ENCODE assay signal across 8 cellular contexts in the genomic region with DNA sequence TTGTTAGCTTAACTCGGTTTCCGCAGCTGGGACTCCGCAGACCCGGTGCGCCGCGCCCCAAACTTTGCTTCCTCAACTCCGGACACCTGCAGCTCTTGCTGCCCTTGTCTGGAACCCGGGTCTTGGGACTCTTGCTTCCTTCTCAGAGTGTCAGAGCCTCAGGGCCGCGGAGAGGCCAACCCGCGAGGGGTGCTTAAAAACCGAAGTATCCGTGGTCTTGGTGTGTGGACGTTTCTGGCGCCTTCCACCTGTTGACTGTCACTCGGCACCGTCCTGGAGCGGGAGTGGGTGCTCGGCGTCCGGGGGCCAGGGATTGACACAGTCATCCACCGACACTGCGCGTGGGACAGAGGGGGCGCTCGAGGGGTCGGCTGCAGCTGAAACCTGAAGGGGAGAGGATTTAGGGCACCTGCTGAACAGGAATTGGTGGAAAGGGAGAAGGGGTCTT. TPM values are rescaled to one million over a fixed set of nuclear protein-coding genes. Genes with fewer than 3 reads are reported as not detected.
DNase-seq lines count a peak whose midpoint lies in the region; ATAC-seq, FAIRE-seq and TF ChIP-seq lines count a peak whose summit lies in the region.

No MANE protein-coding gene starts in this region.

- peak overlapping the region; percentile 73 for H3K4me3 ChIP-seq in A549
- peak overlapping the region; percentile 77 to 83 for H3K4me3 ChIP-seq in ascending aorta
- peak overlapping the region; percentile 74 for H3K4me3 ChIP-seq in iPS-20b (ENCODE audit: low read length)
- peak overlapping the region; percentile 59 to 96 (median 81) for H3K4me3 ChIP-seq in spleen

- intact Hi-C loops in ascending aorta (cut with DNase I) (loop anchor here (2.0 to 10.0 kb wide), 3 partner anchors 26 to 910 kb away; no protein-coding TSS in a partner anchor), spleen (cut with DNase I; ENCODE audit: low total_unique reads) (no loop called here)

- DNase-seq in A549 (ENCODE audit: low read depth in 1 of 2, low spot score in 1 of 2): peak; percentile 36 to 59
- peak; percentile 29 to 84 for DNase-seq in ascending aorta (ENCODE audit: low spot score in 2 of 2)
- DNase-seq in spleen: peak; percentile 94
- DNase-seq in NCI-H2029 (lab: John Stamatoyannopoulos, UW): no peak

- CTCF ChIA-PET in A549 (lab: Yijun Ruan, JAX): interaction anchor here (0.8 to 1.4 kb wide), 3 partner anchors 10 to 26 kb away, joined by 3 to 5 read pairs (median 3); no protein-coding TSS in a partner anchor

- POLR2A ChIA-PET in A549 (lab: Yijun Ruan, JAX): interaction anchor here (1.1 to 1.3 kb wide), 2 partner anchors 10 to 13 kb away, joined by 4 read pairs; no protein-coding TSS in a partner anchor

- H3K4me2 ChIP-seq in A549: peak overlapping the region; percentile 86

- no peak for TF ChIP-seq EP300 in A549 (IDR thresholded peaks at IDR 0.05)

- TF ChIP-seq POLR2A in A549 (IDR thresholded peaks at IDR 0.05; ENCODE audit: low read length) (no peak), spleen (IDR thresholded peaks at IDR 0.05) (no peak)

- ATAC-seq in A549 (peak; percentile 76), GM18870 (IDR thresholded peaks at IDR 0.05; ENCODE audit: unreplicated experiment) (peak; percentile 35), HG03108 (IDR thresholded peaks at IDR 0.05; ENCODE audit: unreplicated experiment) (peak; percentile 42), SK-N-SH treated with all-trans-retinoic acid at 6 μM for 48 hours (peak; percentile 70)

- H3K27me3 ChIP-seq in ascending aorta: no peaks in the 10 kb centered on the region
- H3K27me3 ChIP-seq in iPS-20b (ENCODE audit: insufficient read depth, low read length): peaks cover 53% of the 10 kb centered on the region
- H3K27me3 ChIP-seq in spleen (replicated peaks in 1 of 7): no peaks in the 10 kb centered on the region

- no peak overlapping the region for H3K9ac ChIP-seq in iPS-20b (ENCODE audit: low read depth, low read length)

- H3K9me3 ChIP-seq in A549: no peaks in the 10 kb centered on the region
- H3K9me3 ChIP-seq in ascending aorta: no peaks in the 10 kb centered on the region
- no peaks in the 10 kb centered on the region for H3K9me3 ChIP-seq in iPS-20b (ENCODE audit: insufficient read depth, low read depth, low read length)
- no peaks in the 10 kb centered on the region for H3K9me3 ChIP-seq in spleen

- TF ChIP-seq CTCF in A549 (IDR thresholded peaks at IDR 0.05): peak; percentile 41; the same call in 2 of the 3 replicates
- peak; percentile 40 to 70 (median 69) for TF ChIP-seq CTCF in ascending aorta (IDR thresholded peaks at IDR 0.05)
- peak in 10 of 11 experiments; percentile 5 to 64 (median 54) for TF ChIP-seq CTCF in spleen (IDR thresholded peaks at IDR 0.05 in 8 of 11, conservative IDR thresholded peaks at IDR 0.05 in 3 of 11)

- peak overlapping the region; percentile 89 to 92 for H3K27ac ChIP-seq in A549
- H3K27ac ChIP-seq in ascending aorta: peak overlapping the region; percentile 91 to 93
- H3K27ac ChIP-seq in iPS-20b (ENCODE audit: low read length): no peak overlapping the region
- peak overlapping the region; percentile 92 to 99 (median 98) for H3K27ac ChIP-seq in spleen

- peaks cover 54% of the 10 kb centered on the region for H3K4me1 ChIP-seq in A549
- H3K4me1 ChIP-seq in ascending aorta: peaks cover 16 to 31% of the 10 kb centered on the region in 2 donors
- no peaks in the 10 kb centered on the region; the same call in 1 of the 2 replicates for H3K4me1 ChIP-seq in iPS-20b (ENCODE audit: insufficient read depth, low read length)
- peaks cover 23 to 78% (median 48%) of the 10 kb centered on the region in 6 donors for H3K4me1 ChIP-seq in spleen

- TF ChIP-seq RAD21 in A549 (conservative IDR thresholded peaks at IDR 0.05 in 1 of 2, IDR thresholded peaks at IDR 0.05 in 1 of 2): no peak; a peak in 1 of 5 replicates

- 0% methylated on average over 2 of the region's 29 CpGs for WGBS in A549 (ENCODE audit: missing lambda C conversion rate)
- 0 to 1% (median 0%) methylated on average over 20 to 29 of the region's 29 CpGs for WGBS in spleen, 5 donors

- H3K36me3 ChIP-seq in ascending aorta (no peaks in the 10 kb centered on the region), iPS-20b (ENCODE audit: insufficient read depth, low read depth, low read length) (no peaks in the 10 kb centered on the region), spleen (peaks cover 0 to 6% (median 0%) of the 10 kb centered on the region in 6 donors)

- no peak for FAIRE-seq in A549 (lab: Jason Lieb, UNC)

TF ChIP-seq in A549, 52 proteins besides CTCF, POLR2A, EP300 and RAD21:
- TF ChIP-seq KDM1A (IDR thresholded peaks at IDR 0.05; ENCODE audit: low read depth) (no peak), FOSL2 (IDR thresholded peaks at IDR 0.05) (no peak), FOSL2 (CRISPR knock-in tag; IDR thresholded peaks at IDR 0.05) (peak; percentile 10; the same call in 1 of the 2 replicates), EHF (CRISPR knock-in tag; IDR thresholded peaks at IDR 0.05) (no peak), HEYL (CRISPR knock-in tag; IDR thresholded peaks at IDR 0.05) (no peak), CHD2 (IDR thresholded peaks at IDR 0.05; ENCODE audit: low read length, partially characterized antibody) (no peak)

TF ChIP-seq in SK-N-SH treated with all-trans-retinoic acid at 6 μM for 48 hours, 23 proteins besides CTCF, POLR2A, EP300 and RAD21:
- TF ChIP-seq, protein P1, sequence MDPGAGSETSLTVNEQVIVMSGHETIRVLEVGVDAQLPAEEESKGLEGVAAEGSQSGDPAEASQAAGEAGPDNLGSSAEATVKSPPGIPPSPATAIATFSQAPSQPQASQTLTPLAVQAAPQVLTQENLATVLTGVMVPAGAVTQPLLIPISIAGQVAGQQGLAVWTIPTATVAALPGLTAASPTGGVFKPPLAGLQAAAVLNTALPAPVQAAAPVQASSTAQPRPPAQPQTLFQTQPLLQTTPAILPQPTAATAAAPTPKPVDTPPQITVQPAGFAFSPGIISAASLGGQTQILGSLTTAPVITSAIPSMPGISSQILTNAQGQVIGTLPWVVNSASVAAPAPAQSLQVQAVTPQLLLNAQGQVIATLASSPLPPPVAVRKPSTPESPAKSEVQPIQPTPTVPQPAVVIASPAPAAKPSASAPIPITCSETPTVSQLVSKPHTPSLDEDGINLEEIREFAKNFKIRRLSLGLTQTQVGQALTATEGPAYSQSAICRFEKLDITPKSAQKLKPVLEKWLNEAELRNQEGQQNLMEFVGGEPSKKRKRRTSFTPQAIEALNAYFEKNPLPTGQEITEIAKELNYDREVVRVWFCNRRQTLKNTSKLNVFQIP (CRISPR knock-in tag; IDR thresholded peaks at IDR 0.05; ENCODE audit: borderline replicate concordance, low read depth): no peak
- TF ChIP-seq ZC3H10 (CRISPR knock-in tag; IDR thresholded peaks at IDR 0.05) (no peak), PPARA (CRISPR knock-in tag; IDR thresholded peaks at IDR 0.05; ENCODE audit: borderline replicate concordance) (no peak), ESRRG (CRISPR knock-in tag; IDR thresholded peaks at IDR 0.05) (no peak), ZNF8 (CRISPR knock-in tag; IDR thresholded peaks at IDR 0.05) (no peak), RARB (CRISPR knock-in tag; IDR thresholded peaks at IDR 0.05) (no peak)
- TF ChIP-seq, protein P2, sequence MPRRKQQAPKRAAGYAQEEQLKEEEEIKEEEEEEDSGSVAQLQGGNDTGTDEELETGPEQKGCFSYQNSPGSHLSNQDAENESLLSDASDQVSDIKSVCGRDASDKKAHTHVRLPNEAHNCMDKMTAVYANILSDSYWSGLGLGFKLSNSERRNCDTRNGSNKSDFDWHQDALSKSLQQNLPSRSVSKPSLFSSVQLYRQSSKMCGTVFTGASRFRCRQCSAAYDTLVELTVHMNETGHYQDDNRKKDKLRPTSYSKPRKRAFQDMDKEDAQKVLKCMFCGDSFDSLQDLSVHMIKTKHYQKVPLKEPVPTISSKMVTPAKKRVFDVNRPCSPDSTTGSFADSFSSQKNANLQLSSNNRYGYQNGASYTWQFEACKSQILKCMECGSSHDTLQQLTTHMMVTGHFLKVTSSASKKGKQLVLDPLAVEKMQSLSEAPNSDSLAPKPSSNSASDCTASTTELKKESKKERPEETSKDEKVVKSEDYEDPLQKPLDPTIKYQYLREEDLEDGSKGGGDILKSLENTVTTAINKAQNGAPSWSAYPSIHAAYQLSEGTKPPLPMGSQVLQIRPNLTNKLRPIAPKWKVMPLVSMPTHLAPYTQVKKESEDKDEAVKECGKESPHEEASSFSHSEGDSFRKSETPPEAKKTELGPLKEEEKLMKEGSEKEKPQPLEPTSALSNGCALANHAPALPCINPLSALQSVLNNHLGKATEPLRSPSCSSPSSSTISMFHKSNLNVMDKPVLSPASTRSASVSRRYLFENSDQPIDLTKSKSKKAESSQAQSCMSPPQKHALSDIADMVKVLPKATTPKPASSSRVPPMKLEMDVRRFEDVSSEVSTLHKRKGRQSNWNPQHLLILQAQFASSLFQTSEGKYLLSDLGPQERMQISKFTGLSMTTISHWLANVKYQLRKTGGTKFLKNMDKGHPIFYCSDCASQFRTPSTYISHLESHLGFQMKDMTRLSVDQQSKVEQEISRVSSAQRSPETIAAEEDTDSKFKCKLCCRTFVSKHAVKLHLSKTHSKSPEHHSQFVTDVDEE (CRISPR knock-in tag; IDR thresholded peaks at IDR 0.05): no peak

RNA-seq across cellular contexts. Expression of a gene that starts 0.4 kb away (rescaled TPM):
- 71.7 and 80.2 TPM in 2 replicates for polyA plus RNA-seq in A549 (2011; rRNA removed)
- 34.7 and 35.8 TPM in 2 replicates for polyA plus RNA-seq in A549 (2012; cell fraction: cytosol; rRNA removed)
- polyA plus RNA-seq in A549 (2012; cell fraction: nucleus; rRNA removed): 30.2 and 39.4 TPM in 2 replicates
- polyA plus RNA-seq in A549 (2017; fragmentation: RNase III; extraction: RNeasy Plus Mini Kit Qiagen cat#74134 plus additional on column Dnase treatment): 33.8 to 38.8 TPM (median 36.0 TPM) in 3 replicates
- polyA minus RNA-seq in A549 (2011; rRNA and poly(A)+ RNA removed): 62.9 and 67.3 TPM in 2 replicates
- total RNA-seq in ascending aorta: 61.4 TPM
- 10 to 100 TPM; 52.2 to 79.6 (median 62.2) TPM for total RNA-seq in spleen
- 10 to 100 TPM; 21.5 to 39.7 (median 29.1) TPM for polyA plus RNA-seq in spleen

RNA-seq across cellular contexts. Expression of a gene that starts 48.0 kb away (rescaled TPM):
- 14.2 and 19.0 TPM in 2 replicates for polyA plus RNA-seq in A549 (2011; rRNA removed)
- 4.7 and 5.5 TPM in 2 replicates for polyA plus RNA-seq in A549 (2012; cell fraction: cytosol; rRNA removed)
- polyA plus RNA-seq in A549 (2012; cell fraction: nucleus; rRNA removed): 1.4 and 2.3 TPM in 2 replicates
- polyA plus RNA-seq in A549 (2017; fragmentation: RNase III; extraction: RNeasy Plus Mini Kit Qiagen cat#74134 plus additional on column Dnase treatment): 30.9 to 32.1 TPM (median 31.8 TPM) in 3 replicates
- 7.1 and 10.1 TPM in 2 replicates for polyA minus RNA-seq in A549 (2011; rRNA and poly(A)+ RNA removed)
- total RNA-seq in ascending aorta: 15.4 TPM
- total RNA-seq in spleen: 10 to 100 TPM; 43.1 to 67.3 (median 50.7) TPM
- 10 to 100 TPM; 18.6 to 30.5 (median 20.8) TPM for polyA plus RNA-seq in spleen
